ENCODE assay signal across 12 cellular contexts in genomic region chr12:54262403-54262925, GRCh38. TPM values are rescaled to one million over a fixed set of nuclear protein-coding genes. Genes with fewer than 3 reads are reported as not detected.
DNase-seq lines count a peak whose midpoint lies in the region; ATAC-seq and TF ChIP-seq lines count a peak whose summit lies in the region.
"Had no signal": no experiment of that assay in that cellular context is flagged by ENCODE, and none has a peak within 500 bp of the region (broad histone marks: within the 10 kb centered on the region; RNA-seq: fewer than 3 reads in every experiment).

No MANE protein-coding gene starts in this region.

- no peaks in the 10 kb centered on the region for H3K9me3 Mint-ChIP-seq in activated T-cell treated with anti-CD3 and anti-CD28 coated beads, Interleukin-2, amount 50 U/mL, for 4 hours
- H3K9me3 Mint-ChIP-seq: effector memory CD8-positive, alpha-beta T cell had no signal

- H3K27me3 Mint-ChIP-seq in activated T-cell treated with anti-CD3 and anti-CD28 coated beads, Interleukin-2, amount 50 U/mL, for 4 hours (ENCODE audit: low read depth), result no peaks in the 10 kb centered on the region
- H3K27me3 Mint-ChIP-seq: effector memory CD8-positive, alpha-beta T cell had no signal

- TF ChIP-seq POLR2A in NB4 (IDR thresholded peaks at IDR 0.05; ENCODE audit: extremely low read depth, insufficient read length), result no peak

- DNase-seq in EH (ENCODE audit: low read depth) (peak; percentile 83), NB4 (ENCODE audit: low read depth) (peak; percentile 58), dedifferentiated amniotic fluid mesenchymal stem cell (ENCODE audit: extremely low spot score) (peak; percentile 48), mucosa of gallbladder (ENCODE audit: low spot score) (peak; percentile 29), DMS79 (lab: John Stamatoyannopoulos, UW) (no peak)
- no peak for DNase-seq in activated T-cell treated with anti-CD3 and anti-CD28 coated beads, Interleukin-2, amount 50 U/mL, for 4 hours
- no peak for DNase-seq in activated T-cell treated with anti-CD3 and anti-CD28 coated beads, Interleukin-2, amount 50 U/mL, for 1 hour
- DNase-seq: effector memory CD8-positive, alpha-beta T cell; NCI-H510A treated with DMSO at 0.1 percent for 48 hours; psoas muscle; stimulated activated naive CD4-positive, alpha-beta T cell had no signal

- H3K4me3 ChIP-seq in NB4 (ENCODE audit: low read depth, low read length), result no peak overlapping the region
- H3K4me3 ChIP-seq: psoas muscle had no signal

- peaks cover 27% of the 10 kb centered on the region for H3K4me1 Mint-ChIP-seq in activated T-cell treated with anti-CD3 and anti-CD28 coated beads, Interleukin-2, amount 50 U/mL, for 4 hours (ENCODE audit: low read depth)

- no peak for ATAC-seq in activated CD4-positive, CD25-positive, alpha-beta regulatory T cell treated with anti-CD3 and anti-CD28 coated beads, Interleukin-2, amount 50 U/mL, for 24 hours
- no peak for ATAC-seq in activated T-cell treated with anti-CD3 and anti-CD28 coated beads, Interleukin-2, amount 50 U/mL, for 4 hours
- ATAC-seq: effector memory CD8-positive, alpha-beta T cell had no signal

- peaks cover 1% of the 10 kb centered on the region for H3K36me3 Mint-ChIP-seq in activated T-cell treated with anti-CD3 and anti-CD28 coated beads, Interleukin-2, amount 50 U/mL, for 4 hours (ENCODE audit: insufficient read depth)

- H3K4me3 Mint-ChIP-seq in activated T-cell treated with anti-CD3 and anti-CD28 coated beads, Interleukin-2, amount 50 U/mL, for 4 hours, result no peak overlapping the region
- H3K4me3 Mint-ChIP-seq: effector memory CD8-positive, alpha-beta T cell had no signal

- TF ChIP-seq CTCF in NB4 (IDR thresholded peaks at IDR 0.05; ENCODE audit: low read depth, low read length), result no peak

RNA-seq across cellular contexts. Expression of gene CBX5, which starts 17.5 kb away (rescaled TPM):
- total RNA-seq in mucosa of gallbladder, result 62.0 TPM
- total RNA-seq in activated T-cell treated with anti-CD3 and anti-CD28 coated beads, Interleukin-2, amount 50 U/mL, for 4 hours, result 10 to 100 TPM; 27.9 to 37.0 (median 33.4) TPM

RNA-seq across cellular contexts. Expression of gene HNRNPA1, which starts 18.1 kb away (rescaled TPM):
- 686 TPM for total RNA-seq in mucosa of gallbladder
- 1,000 to 10,000 TPM; 2,725 to 2,849 (median 2,779) TPM for total RNA-seq in activated T-cell treated with anti-CD3 and anti-CD28 coated beads, Interleukin-2, amount 50 U/mL, for 4 hours

RNA-seq across cellular contexts. Expression of gene NFE2, which starts 38.4 kb away (rescaled TPM):
- total RNA-seq in mucosa of gallbladder, result 0.58 TPM
- total RNA-seq in activated T-cell treated with anti-CD3 and anti-CD28 coated beads, Interleukin-2, amount 50 U/mL, for 4 hours, result under 1 TPM; 0.26 to 0.40 (median 0.27) TPM

Comparison
In these comparisons a context has a peak if more than half of its experiments do, and no peak if none do; other contexts are left out.
1. DNase-seq: peak in EH (single experiment), NB4 (single experiment), dedifferentiated amniotic fluid mesenchymal stem cell (single experiment) and mucosa of gallbladder (single experiment); none in DMS79 (single experiment), activated T-cell treated with anti-CD3 and anti-CD28 coated beads, Interleukin-2, amount 50 U/mL, for 4 hours (single experiment) and activated T-cell treated with anti-CD3 and anti-CD28 coated beads, Interleukin-2, amount 50 U/mL, for 1 hour (single experiment).